9 cellular contexts compared by ENCODE assay signal in genomic region chr16:8905168-8905762, GRCh38. TPM values are rescaled to one million over a fixed set of nuclear protein-coding genes. Genes with fewer than 3 reads are reported as not detected.
DNase-seq lines count a peak whose midpoint lies in the region; ATAC-seq and TF ChIP-seq lines count a peak whose summit lies in the region.
"Had no signal": no experiment of that assay in that cellular context is flagged by ENCODE, and none has a peak within 500 bp of the region (broad histone marks: within the 10 kb centered on the region; RNA-seq: fewer than 3 reads in every experiment).

No MANE protein-coding gene starts in this region.

- H3F3A ChIP-seq in SK-N-SH (replicated peaks; ENCODE audit: insufficient read depth): peaks cover 8% of the 10 kb centered on the region

- POLR2A ChIA-PET in SK-N-SH (lab: Yijun Ruan, JAX): no interaction called here

- H3K9ac ChIP-seq in SK-N-SH: no peak overlapping the region
- no peak overlapping the region for H3K9ac ChIP-seq in colonic mucosa (ENCODE audit: low read depth in 2 of 2, low read length in 2 of 2)

- whole genome bisulfite sequencing in SK-N-SH (ENCODE audit: low lambda C conversion rate): 87% methylated on average over 13 of the region's 13 CpGs

- H3K27me3 ChIP-seq in SK-N-SH (ENCODE audit: insufficient read depth) (no peaks in the 10 kb centered on the region), colonic mucosa (no peaks in the 10 kb centered on the region)

- intact Hi-C loops in colonic mucosa (cut with DNase I): no loop called here

- peak; percentile 63 for ATAC-seq in HG02678 (IDR thresholded peaks at IDR 0.05; ENCODE audit: unreplicated experiment)
- no peak for ATAC-seq in HG02970 (IDR thresholded peaks at IDR 0.05; ENCODE audit: low FRiP score, unreplicated experiment)
- ATAC-seq in HG03520 (IDR thresholded peaks at IDR 0.05; ENCODE audit: unreplicated experiment): no peak
- no peak for ATAC-seq in HG03108 (IDR thresholded peaks at IDR 0.05; ENCODE audit: unreplicated experiment)

- H3K9me2 ChIP-seq in SK-N-SH: no peaks in the 10 kb centered on the region

- H3K27ac ChIP-seq in SK-N-SH (ENCODE audit: low read depth in 2 of 2, low read length in 1 of 2) (no peak overlapping the region), colonic mucosa (no peak overlapping the region)
- H3K27ac ChIP-seq: SK-N-MC had no signal

- H3K9me3 ChIP-seq in SK-N-SH (no peaks in the 10 kb centered on the region), colonic mucosa (no peaks in the 10 kb centered on the region)

- TF ChIP-seq CTCF in SK-N-SH (IDR thresholded peaks at IDR 0.05): peak; percentile 50
- no peak for TF ChIP-seq CTCF in colonic mucosa (IDR thresholded peaks at IDR 0.05)

- H3K36me3 ChIP-seq in SK-N-SH (replicated peaks in 1 of 2; ENCODE audit: control insufficient read depth in 1 of 2, insufficient read depth in 2 of 2, low read length in 1 of 2): peaks cover 68 to 85% of the 10 kb centered on the region in 2 experiments
- peaks cover 54% of the 10 kb centered on the region for H3K36me3 ChIP-seq in colonic mucosa

- H4K20me1 ChIP-seq in SK-N-SH (ENCODE audit: insufficient read depth): no peaks in the 10 kb centered on the region; the same call in 1 of the 2 replicates

- no peaks in the 10 kb centered on the region for H3K79me2 ChIP-seq in SK-N-SH (ENCODE audit: insufficient read depth)

- peak; percentile 60 for DNase-seq in D341Med (ENCODE audit: low spot score)
- DNase-seq in SK-N-SH: peak; percentile 47
- peak; percentile 34 for DNase-seq in iPS-NIHi7 (ENCODE audit: extremely low spot score)
- no peak for DNase-seq in colonic mucosa

- H3K4me3 ChIP-seq in SK-N-SH (ENCODE audit: low read depth in 2 of 2, low read length in 1 of 2) (no peak overlapping the region), colonic mucosa (no peak overlapping the region)
- H3K4me3 ChIP-seq: SK-N-MC had no signal

- no peak for TF ChIP-seq EP300 in SK-N-SH (IDR thresholded peaks at IDR 0.05; ENCODE audit: borderline replicate concordance in 1 of 2, low read depth in 1 of 2, low read length in 1 of 2)

- H3K4me1 ChIP-seq in SK-N-SH (ENCODE audit: control insufficient read depth in 1 of 2, insufficient read depth in 2 of 2, low read depth in 1 of 2, low read length in 1 of 2) (no peaks in the 10 kb centered on the region; a peak in 1 of 4 replicates), colonic mucosa (no peaks in the 10 kb centered on the region)

- no peak overlapping the region for H3K4me2 ChIP-seq in SK-N-SH

- H2AFZ ChIP-seq in SK-N-SH (ENCODE audit: low read depth): no peak overlapping the region

- peak; percentile 68 for TF ChIP-seq RAD21 in SK-N-SH (IDR thresholded peaks at IDR 0.05; ENCODE audit: low read length)

- CTCF ChIA-PET in SK-N-SH (lab: Yijun Ruan, JAX): interaction anchor here (0.6 to 3.0 kb wide), 11 partner anchors 11 to 1604 kb away, joined by 3 to 26 read pairs (median 4); no protein-coding TSS in a partner anchor

TF ChIP-seq in SK-N-SH, 30 proteins besides CTCF, POLR2A, EP300 and RAD21:
- TF ChIP-seq RXRA (IDR thresholded peaks at IDR 0.05; ENCODE audit: borderline replicate concordance, low read depth): no peak
- TF ChIP-seq SMC3 (IDR thresholded peaks at IDR 0.05; ENCODE audit: low read depth, low read length): peak; percentile 45

RNA-seq across cellular contexts. Expression of gene LITAFD, which starts 23.1 kb away (rescaled TPM):
- polyA plus RNA-seq in SK-N-SH (2012; rRNA removed): not detected in 2 replicates
- not detected in 2 replicates for polyA plus RNA-seq in SK-N-SH (2012; cell fraction: cytosol; rRNA removed)
- polyA plus RNA-seq in SK-N-SH (2012; cell fraction: nucleus; rRNA removed): not detected in 2 replicates
- not detected for total RNA-seq in colonic mucosa

RNA-seq across cellular contexts. Expression of gene CARHSP1, which starts 36.5 kb away (rescaled TPM):
- 60.6 and 93.6 TPM in 2 replicates for polyA plus RNA-seq in SK-N-SH (2012; rRNA removed)
- polyA plus RNA-seq in SK-N-SH (2012; cell fraction: cytosol; rRNA removed): 41.7 and 53.3 TPM in 2 replicates
- polyA plus RNA-seq in SK-N-SH (2012; cell fraction: nucleus; rRNA removed): 56.6 and 82.5 TPM in 2 replicates
- total RNA-seq in colonic mucosa: 10 to 100 TPM; 75.7 to 77.9 TPM

RNA-seq across cellular contexts. Expression of gene USP7, which starts 58.4 kb away (rescaled TPM):
- polyA plus RNA-seq in SK-N-SH (2012; rRNA removed): 8.4 and 8.6 TPM in 2 replicates
- 11.0 and 13.7 TPM in 2 replicates for polyA plus RNA-seq in SK-N-SH (2012; cell fraction: cytosol; rRNA removed)
- 24.5 and 33.7 TPM in 2 replicates for polyA plus RNA-seq in SK-N-SH (2012; cell fraction: nucleus; rRNA removed)
- 100 to 1,000 TPM; 147 to 176 TPM for total RNA-seq in colonic mucosa
